ENCODE assay signal across 8 cellular contexts in genomic region chr7:112391841-112392286, GRCh38. TPM values are rescaled to one million over a fixed set of nuclear protein-coding genes. Genes with fewer than 3 reads are reported as not detected.
DNase-seq lines count a peak whose midpoint lies in the region; ATAC-seq lines count a peak whose summit lies in the region.
"Not testable (repeated sequence)": the region's sequence is repeated elsewhere in the genome, so short reads cannot be mapped to it uniquely, and the experiment has no call there.

No MANE protein-coding gene starts in this region.

- POLR2A ChIA-PET in activated CD4-positive, alpha-beta T cell treated with anti-CD3 and anti-CD28 coated beads, Interleukin-2, amount 10 ng/mL, durations not matched to agents 7 days and 5 days (lab: Charles Lee): not testable (repeated sequence)

- DNase-seq in ACHN (peak; percentile 81), NCI-H748 treated with DMSO at 0.1 percent for 48 hours (lab: John Stamatoyannopoulos, UW) (peak; percentile 67), kidney tubule cell (ENCODE audit: low spot score) (peak; percentile 74)
- peak; percentile 57 for DNase-seq in activated CD4-positive, alpha-beta T cell treated with anti-CD3 and anti-CD28 coated beads, Interleukin-2, amount 10 ng/mL, durations not matched to agents 7 days and 5 days
- DNase-seq in stimulated activated CD4-positive, alpha-beta T cell treated with anti-CD3 and anti-CD28 coated beads, Interleukin-12 subunit alpha, Interleukin-12 subunit beta, amount 100 ng/mL, for 4 hours: peak; percentile 68

- peak; percentile 71 for ATAC-seq in GM18909 (IDR thresholded peaks at IDR 0.05; ENCODE audit: poor library complexity, unreplicated experiment)
- ATAC-seq in HG03565 (IDR thresholded peaks at IDR 0.05; ENCODE audit: unreplicated experiment): peak; percentile 63

- H3K27me3 Mint-ChIP-seq in activated CD4-positive, alpha-beta T cell treated with anti-CD3 and anti-CD28 coated beads, Interleukin-2, amount 10 ng/mL, durations not matched to agents 7 days and 5 days: peaks cover 24% of the 10 kb centered on the region

- CTCF ChIA-PET in activated CD4-positive, alpha-beta T cell treated with anti-CD3 and anti-CD28 coated beads, Interleukin-2, amount 10 ng/mL, durations not matched to agents 7 days and 5 days (lab: Charles Lee): not testable (repeated sequence)

- H3K27ac Mint-ChIP-seq in activated CD4-positive, alpha-beta T cell treated with anti-CD3 and anti-CD28 coated beads, Interleukin-2, amount 10 ng/mL, durations not matched to agents 7 days and 5 days: peak overlapping the region; percentile 89

- H3K4me1 Mint-ChIP-seq in activated CD4-positive, alpha-beta T cell treated with anti-CD3 and anti-CD28 coated beads, Interleukin-2, amount 10 ng/mL, durations not matched to agents 7 days and 5 days: peaks cover 13% of the 10 kb centered on the region

- in situ Hi-C loops in ACHN (cut with HindIII; ENCODE audit: low pct_ligation_motif_present, low pct_unique_long_range_greater_than_20kb, low sequenced_read_pairs): not testable (repeated sequence)

- peak overlapping the region; percentile 79 for H3K4me3 Mint-ChIP-seq in activated CD4-positive, alpha-beta T cell treated with anti-CD3 and anti-CD28 coated beads, Interleukin-2, amount 10 ng/mL, durations not matched to agents 7 days and 5 days

- not testable (repeated sequence) for H3K9me3 Mint-ChIP-seq in activated CD4-positive, alpha-beta T cell treated with anti-CD3 and anti-CD28 coated beads, Interleukin-2, amount 10 ng/mL, durations not matched to agents 7 days and 5 days

- not testable (repeated sequence) for H3K36me3 Mint-ChIP-seq in activated CD4-positive, alpha-beta T cell treated with anti-CD3 and anti-CD28 coated beads, Interleukin-2, amount 10 ng/mL, durations not matched to agents 7 days and 5 days (ENCODE audit: low read depth)

- H3K27ac ChIP-seq in cingulate gyrus (ENCODE audit: low read depth, low read length): peak overlapping the region; percentile 84

RNA-seq across cellular contexts. Expression of gene IFRD1, which starts 58.4 kb away (rescaled TPM):
- 10 to 100 TPM; 26.5 to 28.6 TPM for total RNA-seq in activated CD4-positive, alpha-beta T cell treated with anti-CD3 and anti-CD28 coated beads, Interleukin-2, amount 10 ng/mL, durations not matched to agents 7 days and 5 days

Comparison
In these comparisons a context has a peak if more than half of its experiments do, and no peak if none do; other contexts are left out.
1. Peak in every context shown above with its lines: DNase-seq, ATAC-seq and H3K27ac ChIP-seq.